1 cellular context compared by ENCODE assay signal in genomic region chr5:173890195-173890951, GRCh38.
TF ChIP-seq lines count a peak whose summit lies in the region.

No MANE protein-coding gene starts in this region.

TF ChIP-seq in K562, 482 proteins besides CTCF, POLR2A, EP300 and RAD21 (continued from another document):
- TF ChIP-seq CTCFL (IDR thresholded peaks at IDR 0.05; ENCODE audit: borderline replicate concordance, insufficient read depth, low read depth, low read length, poor library complexity, severe bottlenecking) (no peak), POLR2G (IDR thresholded peaks at IDR 0.05; ENCODE audit: low read depth, low read length) (peak; percentile 44), SIN3A (IDR thresholded peaks at IDR 0.05; ENCODE audit: borderline replicate concordance in 2 of 2, control insufficient read depth in 1 of 2, low read depth in 2 of 2, low read length in 2 of 2) (peak in 1 of 2 experiments; percentile 69; a peak in 1 of 4 replicates), ATF7 (IDR thresholded peaks at IDR 0.05) (0 out of 2 replicates have a peak, but pooled peaks have one; percentile 14), GTF2E2 (tag; IDR thresholded peaks at IDR 0.05) (no peak), NFRKB (IDR thresholded peaks at IDR 0.05; ENCODE audit: low read depth) (peak; percentile 67), POLR3G (IDR thresholded peaks at IDR 0.05; ENCODE audit: extremely low read depth, insufficient read length, insufficient replicate concordance) (no peak), HNRNPH1 (optimal IDR thresholded peaks at IDR 0.05; ENCODE audit: low read depth, low read length) (no peak), ZNF347 (CRISPR knock-in tag; IDR thresholded peaks at IDR 0.05; ENCODE audit: low read depth) (no peak), TFAP4 (CRISPR knock-in tag; IDR thresholded peaks at IDR 0.05; ENCODE audit: borderline replicate concordance) (peak; percentile 57; the same call in 1 of the 2 replicates), ELF4 (CRISPR knock-in tag; IDR thresholded peaks at IDR 0.05) (peak; percentile 23; the same call in 1 of the 2 replicates), MEIS2 (IDR thresholded peaks at IDR 0.05; ENCODE audit: partially characterized antibody) (peak; percentile 1), SMARCE1 (IDR thresholded peaks at IDR 0.05) (peak; percentile 35; the same call in 1 of the 2 replicates)
